12 cellular contexts compared by ENCODE assay signal in genomic region chr2:195520671-195521155, GRCh38.
DNase-seq lines count a peak whose midpoint lies in the region; ATAC-seq and TF ChIP-seq lines count a peak whose summit lies in the region.
"Had no signal": no experiment of that assay in that cellular context is flagged by ENCODE, and none has a peak within 500 bp of the region (broad histone marks: within the 10 kb centered on the region; RNA-seq: fewer than 3 reads in every experiment).

No MANE protein-coding gene starts in this region.

- H2AK5ac ChIP-seq in H9 (ENCODE audit: insufficient read length, low read length), result no peak overlapping the region

- H2BK12ac ChIP-seq in H9 (ENCODE audit: insufficient read length, low read depth, low read length), result no peak overlapping the region

- H3K27ac ChIP-seq in RWPE1 (no peak overlapping the region), fibroblast of lung (ENCODE audit: insufficient read depth, low read length) (peak overlapping the region; percentile 47), spleen (no peak overlapping the region), H9 (ENCODE audit: insufficient read length, low read depth, low read length) (no peak overlapping the region), vagina (no peak overlapping the region)

- no peak overlapping the region for H3K9ac ChIP-seq in fibroblast of lung (ENCODE audit: insufficient read depth, low read length)
- no peak overlapping the region for H3K9ac ChIP-seq in H9 (ENCODE audit: extremely low read depth, insufficient read length, low read length)

- TF ChIP-seq CTCF in RWPE1 (conservative IDR thresholded peaks at IDR 0.05; ENCODE audit: low read depth), result no peak
- TF ChIP-seq CTCF in fibroblast of lung (conservative IDR thresholded peaks at IDR 0.05 in 1 of 2, IDR thresholded peaks at IDR 0.05 in 1 of 2; ENCODE audit: low read depth in 1 of 2, low read length in 2 of 2), result no peak
- no peak for TF ChIP-seq CTCF in spleen (IDR thresholded peaks at IDR 0.05 in 8 of 11, conservative IDR thresholded peaks at IDR 0.05 in 3 of 11)
- no peak for TF ChIP-seq CTCF in H9 (conservative IDR thresholded peaks at IDR 0.05)
- no peak for TF ChIP-seq CTCF in vagina (IDR thresholded peaks at IDR 0.05)

- H3K4ac ChIP-seq in H9 (ENCODE audit: low read depth, low read length), result no peak overlapping the region

- no peak for ATAC-seq in GM19452 (IDR thresholded peaks at IDR 0.05; ENCODE audit: unreplicated experiment)

- H3K14ac ChIP-seq in H9 (ENCODE audit: insufficient read depth, low read length), result no peak overlapping the region

- no peak overlapping the region for H4K91ac ChIP-seq in H9 (ENCODE audit: insufficient read length, low read depth, low read length)

- peak; percentile 77 for DNase-seq in ELF-1 (ENCODE audit: low read depth, low spot score)
- DNase-seq in RWPE1 (ENCODE audit: low spot score), result peak; percentile 45
- peak; percentile 85 to 97 for DNase-seq in fibroblast of lung (ENCODE audit: low read depth in 2 of 2)
- peak; percentile 94 for DNase-seq in skeletal muscle cell (ENCODE audit: low read depth)
- no peak for DNase-seq in spleen
- DNase-seq in H9, result no peak
- no peak for DNase-seq in vagina (ENCODE audit: extremely low spot score in 2 of 2)
- DNase-seq: NCI-H1105, small intestine had no signal

- no peaks in the 10 kb centered on the region for H3K23me2 ChIP-seq in H9 (ENCODE audit: insufficient read length, low read depth, low read length, poor library complexity, severe bottlenecking)

- H3K79me1 ChIP-seq in H9 (ENCODE audit: insufficient read depth, low read depth, low read length, poor library complexity, severe bottlenecking), result no peaks in the 10 kb centered on the region

- no peak overlapping the region for H3K23ac ChIP-seq in H9 (ENCODE audit: insufficient read length, low read depth, low read length)

- no peak overlapping the region for H4K5ac ChIP-seq in H9 (ENCODE audit: insufficient read length, low read depth, low read length)

- H3K4me3 ChIP-seq in fibroblast of lung (replicated peaks in 1 of 4; ENCODE audit: control extremely low read depth in 1 of 4, insufficient read depth in 1 of 4, low read depth in 3 of 4, low read length in 4 of 4) (no peak overlapping the region), skeletal muscle cell (ENCODE audit: low read depth, low read length) (no peak overlapping the region), spleen (no peak overlapping the region), vagina (no peak overlapping the region)

- intact Hi-C loops in spleen (cut with DNase I; ENCODE audit: low total_unique reads) (no loop called here), vagina (cut with DNase I) (no loop called here)

- no peaks in the 10 kb centered on the region for H3K27me3 Mint-ChIP-seq in H9 (ENCODE audit: low read depth)
- H3K27me3 Mint-ChIP-seq: central memory CD8-positive, alpha-beta T cell; memory B cell had no signal

- no peaks in the 10 kb centered on the region for H3K36me3 ChIP-seq in fibroblast of lung (ENCODE audit: control insufficient read depth, insufficient read depth, low read length)
- H3K36me3 ChIP-seq in spleen, result no peaks in the 10 kb centered on the region
- H3K36me3 ChIP-seq in vagina, result no peaks in the 10 kb centered on the region

- CTCF ChIA-PET in RWPE1 (lab: Yijun Ruan, JAX), result no interaction called here

- H3K4me1 Mint-ChIP-seq in H9, result peaks cover 3 to 4% of the 10 kb centered on the region in 2 experiments; a peak in 2 of 4 replicates

- peaks cover 4 to 7% (median 6%) of the 10 kb centered on the region in 3 experiments; a peak in 5 of 7 replicates for H3K36me3 Mint-ChIP-seq in H9 (ENCODE audit: insufficient read depth in 1 of 3, low read depth in 3 of 3)

- no peak overlapping the region for H3K56ac ChIP-seq in H9 (ENCODE audit: insufficient read length, low read depth, low read length)

- no peak overlapping the region for H3K4me2 ChIP-seq in fibroblast of lung (ENCODE audit: extremely low read depth, insufficient read depth, low read length)
- H3K4me2 ChIP-seq in H9 (ENCODE audit: insufficient read depth, insufficient read length, low read length), result no peak overlapping the region

- H2BK120ac ChIP-seq in H9 (ENCODE audit: low read depth, low read length, poor library complexity, severe bottlenecking), result no peak overlapping the region

- no peak overlapping the region for H2BK15ac ChIP-seq in H9 (ENCODE audit: low read depth, low read length)

- WGBS in spleen, 5 donors, result 85 to 95% (median 88%) methylated on average over 5 of the region's 5 CpGs
- WGBS in H9 (ENCODE audit: extremely low coverage, insufficient read length, low lambda C conversion rate), result no CpG with 5 or more reads among the region's 5 CpGs

- POLR2A ChIA-PET in RWPE1 (lab: Yijun Ruan, JAX; ENCODE audit: low non-redundant PET), result no interaction called here

- H3K27me3 ChIP-seq in fibroblast of lung (ENCODE audit: control insufficient read depth, insufficient read depth, low read length), result no peaks in the 10 kb centered on the region
- no peaks in the 10 kb centered on the region for H3K27me3 ChIP-seq in spleen (replicated peaks in 1 of 7)
- no peaks in the 10 kb centered on the region for H3K27me3 ChIP-seq in H9 (ENCODE audit: insufficient read depth, low read length)
- no peaks in the 10 kb centered on the region for H3K27me3 ChIP-seq in vagina

- no peak for TF ChIP-seq POLR2A in spleen (IDR thresholded peaks at IDR 0.05)
- no peak for TF ChIP-seq POLR2A in vagina (IDR thresholded peaks at IDR 0.05)

- peaks cover 7 to 9% of the 10 kb centered on the region in 2 experiments; a peak in 4 of 5 replicates for H3K9me3 Mint-ChIP-seq in H9

- H3K9me3 ChIP-seq in fibroblast of lung (ENCODE audit: control insufficient read depth, insufficient read depth, low read depth, low read length), result no peaks in the 10 kb centered on the region
- H3K9me3 ChIP-seq in spleen, result no peaks in the 10 kb centered on the region
- no peaks in the 10 kb centered on the region for H3K9me3 ChIP-seq in H9 (ENCODE audit: control insufficient read depth, low read depth, low read length)
- no peaks in the 10 kb centered on the region for H3K9me3 ChIP-seq in vagina

- H3K79me2 ChIP-seq in fibroblast of lung (ENCODE audit: control insufficient read depth, insufficient read depth, low read length) (no peaks in the 10 kb centered on the region), H9 (ENCODE audit: insufficient read depth, low read length) (no peaks in the 10 kb centered on the region)

- peaks cover 5% of the 10 kb centered on the region for H3K4me1 ChIP-seq in fibroblast of lung (ENCODE audit: control insufficient read depth, extremely low read depth, insufficient read depth, low read length)
- H3K4me1 ChIP-seq in spleen, result no peaks in the 10 kb centered on the region
- H3K4me1 ChIP-seq in H9 (ENCODE audit: insufficient read depth, low read length), result no peaks in the 10 kb centered on the region
- no peaks in the 10 kb centered on the region for H3K4me1 ChIP-seq in vagina

- H3K4me3 Mint-ChIP-seq in H9, result no peak overlapping the region
- H3K4me3 Mint-ChIP-seq: central memory CD8-positive, alpha-beta T cell; memory B cell had no signal

- H2BK20ac ChIP-seq in H9 (ENCODE audit: low read depth, low read length, poor library complexity, severe bottlenecking), result no peak overlapping the region

- no peak overlapping the region for H3T11ph ChIP-seq in H9 (ENCODE audit: low read length)

- H3K27ac Mint-ChIP-seq in H9, result peak overlapping the region in 1 of 3 experiments; percentile 63; a peak in 1 of 7 replicates
- H3K27ac Mint-ChIP-seq: memory B cell had no signal

- no peak overlapping the region for H4K8ac ChIP-seq in H9 (replicated peaks; ENCODE audit: insufficient read length, low read depth, low read length)

- H2BK5ac ChIP-seq in H9 (ENCODE audit: insufficient read length, low read length), result no peak overlapping the region

- H2AFZ ChIP-seq in fibroblast of lung (ENCODE audit: low read length), result peak overlapping the region; percentile 12
- no peak overlapping the region for H2AFZ ChIP-seq in H9 (ENCODE audit: low read length)

- no peak overlapping the region for H3K18ac ChIP-seq in H9 (ENCODE audit: insufficient read length, low read depth, low read length)

- H4K20me1 ChIP-seq in fibroblast of lung (ENCODE audit: control insufficient read depth, extremely low read depth, insufficient read depth, low read length) (no peaks in the 10 kb centered on the region), H9 (ENCODE audit: control insufficient read depth, insufficient read depth, insufficient read length) (no peaks in the 10 kb centered on the region)

Comparison
In these comparisons a context has a peak if more than half of its experiments do, and no peak if none do; other contexts are left out.
1. DNase-seq: peak in ELF-1 (single experiment), RWPE1 (single experiment), fibroblast of lung (2 of 2) and skeletal muscle cell (single experiment); none in spleen (single experiment), H9 (single experiment) and vagina (0 of 2).